ENCODE assay signal across 32 cellular contexts in the genomic region with DNA sequence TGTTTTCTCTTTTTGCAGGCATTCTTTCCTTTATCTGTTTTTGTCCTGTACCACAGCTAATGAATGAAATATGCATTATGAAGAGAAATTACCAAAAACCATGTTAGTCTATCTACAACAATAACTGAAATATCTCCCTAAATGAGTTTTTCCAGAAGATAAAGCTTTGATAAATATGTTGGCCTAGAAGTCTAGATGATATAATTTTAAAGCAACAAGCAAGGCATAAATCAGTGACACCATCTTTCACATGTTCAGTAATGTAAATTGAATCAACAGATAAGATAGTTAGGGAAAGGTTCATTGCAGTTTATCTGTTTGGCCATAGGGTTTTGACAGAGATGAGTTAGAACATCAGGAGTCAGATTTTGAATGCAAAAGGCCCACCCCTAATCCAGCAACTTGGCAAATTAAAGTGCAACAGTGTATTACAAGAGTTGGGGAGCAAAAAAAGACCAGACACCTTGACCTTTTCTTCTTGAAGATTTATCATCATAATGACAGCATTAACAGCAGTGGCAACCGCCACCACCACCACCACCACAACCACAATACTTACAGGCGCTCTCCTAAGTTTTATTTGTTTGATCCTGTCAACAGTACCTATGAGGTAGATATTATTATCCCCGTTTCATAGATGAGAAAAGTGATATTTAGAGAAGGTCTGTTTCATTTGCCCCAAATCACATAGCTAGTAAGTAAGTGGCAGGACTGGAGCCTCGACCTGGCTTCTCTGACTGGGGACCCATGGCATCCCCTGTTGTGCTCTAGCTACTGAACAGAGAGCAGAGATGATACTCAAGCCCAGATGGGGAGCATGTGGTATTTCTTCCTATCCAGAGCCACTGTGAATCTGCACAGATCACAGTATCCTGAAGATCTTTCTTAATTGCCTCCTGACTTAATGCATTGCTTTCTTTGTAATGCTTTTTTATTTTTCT.
DNase-seq lines count a peak whose midpoint lies in the region; ATAC-seq, FAIRE-seq and TF ChIP-seq lines count a peak whose summit lies in the region.
"Had no signal": no experiment of that assay in that cellular context is flagged by ENCODE, and none has a peak within 500 bp of the region (broad histone marks: within the 10 kb centered on the region; RNA-seq: fewer than 3 reads in every experiment).

No MANE protein-coding gene starts in this region.

- no peak overlapping the region for H2AFZ ChIP-seq in GM23338

- 80 to 89% (median 82%) methylated on average over 4 of the region's 4 CpGs for WGBS in small intestine, 3 donors

- no peak for FAIRE-seq in small intestine (lab: Jason Lieb, UNC)
- FAIRE-seq in GM12891 (lab: Jason Lieb, UNC): no peak
- FAIRE-seq: endometrium, kidney had no signal

- no peaks in the 10 kb centered on the region for H3K9me2 ChIP-seq in GM23338 (ENCODE audit: insufficient read depth)

- H3K79me2 ChIP-seq in GM23338 (replicated peaks; ENCODE audit: insufficient read depth): no peaks in the 10 kb centered on the region

- TF ChIP-seq CTCF in GM23338 (conservative IDR thresholded peaks at IDR 0.05; ENCODE audit: low read depth in 2 of 2): no peak

- no peak overlapping the region for H3K4me3 Mint-ChIP-seq in GM23338
- H3K4me3 Mint-ChIP-seq: HFFc6, IgD-negative memory B cell, naive B cell had no signal

- H3K4me3 ChIP-seq in GM23338 (no peak overlapping the region), small intestine (ENCODE audit: low read depth in 1 of 2, low read length in 2 of 2) (no peak overlapping the region)
- H3K4me3 ChIP-seq: BLaER1, esophagus muscularis mucosa, heart right ventricle, prostate gland, right lobe of liver, SJCRH30, tibial artery had no signal

- H3K36me3 ChIP-seq in GM23338 (ENCODE audit: insufficient read depth) (no peaks in the 10 kb centered on the region), small intestine (ENCODE audit: control insufficient read depth in 2 of 2, insufficient read depth in 2 of 2, low read length in 2 of 2) (peaks cover 2 to 4% of the 10 kb centered on the region in 2 donors)
- H3K36me3 ChIP-seq: prostate gland had no signal

- no peaks in the 10 kb centered on the region for H3K36me3 Mint-ChIP-seq in GM23338 (ENCODE audit: low read depth)

- no peaks in the 10 kb centered on the region for H4K20me1 ChIP-seq in GM23338 (replicated peaks; ENCODE audit: insufficient read depth)
- H4K20me1 ChIP-seq: BLaER1 had no signal

- no peaks in the 10 kb centered on the region for H3K9me3 ChIP-seq in small intestine (ENCODE audit: control insufficient read depth, low read depth)
- H3K9me3 ChIP-seq: BLaER1, Caco-2, esophagus muscularis mucosa, heart right ventricle, prostate gland, right lobe of liver, SJCRH30, tibial artery had no signal

- no peaks in the 10 kb centered on the region for H3K4me1 Mint-ChIP-seq in GM23338
- H3K4me1 Mint-ChIP-seq: IgD-negative memory B cell, naive B cell had no signal

- no peaks in the 10 kb centered on the region for H3K27me3 Mint-ChIP-seq in GM23338 (ENCODE audit: insufficient read depth, low read depth, poor library complexity)
- H3K27me3 Mint-ChIP-seq: IgD-negative memory B cell, naive B cell had no signal

- ATAC-seq in GM23338: no peak
- no peak for ATAC-seq in GM19467 (IDR thresholded peaks at IDR 0.05; ENCODE audit: unreplicated experiment)
- ATAC-seq: heart right ventricle, left ventricle myocardium superior, right lobe of liver had no signal

- no peak overlapping the region for H3K4me2 ChIP-seq in GM23338
- H3K4me2 ChIP-seq: BLaER1 had no signal

- no peaks in the 10 kb centered on the region for H3F3A ChIP-seq in GM23338 (replicated peaks; ENCODE audit: low read depth)

- H3K4me1 ChIP-seq in GM23338 (ENCODE audit: insufficient read depth): no peaks in the 10 kb centered on the region
- no peaks in the 10 kb centered on the region for H3K4me1 ChIP-seq in small intestine (ENCODE audit: control insufficient read depth in 2 of 2, insufficient read depth in 1 of 2, low read depth in 1 of 2, low read length in 1 of 2)
- H3K4me1 ChIP-seq: BLaER1, Caco-2, esophagus muscularis mucosa, heart right ventricle, prostate gland, right lobe of liver, SJCRH30 had no signal

- no peak for TF ChIP-seq POLR2A in GM12891 (IDR thresholded peaks at IDR 0.05; ENCODE audit: low read depth, low read length)

- H3K27ac ChIP-seq in GM23338 (ENCODE audit: low read depth) (no peak overlapping the region), small intestine (ENCODE audit: low read depth in 1 of 2, low read length in 1 of 2) (no peak overlapping the region)
- H3K27ac ChIP-seq: BLaER1, esophagus muscularis mucosa, heart right ventricle, prostate gland, right lobe of liver, SJCRH30, tibial artery had no signal

- no peaks in the 10 kb centered on the region for H3K9me3 Mint-ChIP-seq in GM23338
- H3K9me3 Mint-ChIP-seq: HFFc6 had no signal

- DNase-seq in GM23338 (ENCODE audit: low spot score) (no peak), SK-N-DZ (ENCODE audit: low spot score) (peak; percentile 56), amniotic epithelial cell (ENCODE audit: low read depth) (peak; percentile 37), small intestine (peak; percentile 26), glomerular visceral epithelial cell (ENCODE audit: extremely low spot score) (no peak), GM12891 (ENCODE audit: insufficient read length, low spot score) (no peak)
- DNase-seq: activated CD4-positive, alpha-beta T cell treated with anti-CD3 and anti-CD28 coated beads, Interleukin-2, amount 50 U/mL, for 4 hours; activated CD4-positive, CD25-positive, alpha-beta regulatory T cell; activated effector memory CD4-positive, alpha-beta T cell treated with anti-CD3 and anti-CD28 coated beads, Interleukin-2, amount 50 U/mL, for 16 hours; Caco-2; cerebellar nuclear complex; DMS53; foreskin fibroblast; heart right ventricle; HFFc6; kidney; left ventricle myocardium superior; naive B cell; NCI-H146; NCI-H446; NCI-H774; nucleus accumbens; right lobe of liver; SJCRH30; stimulated activated CD8-positive, alpha-beta memory T cell treated with anti-CD3 and anti-CD28 coated beads, Interleukin-4, amount 100 ng/mL, for 48 hours; tibial artery had no signal

- H3K27me3 ChIP-seq in GM23338 (ENCODE audit: insufficient read depth): no peaks in the 10 kb centered on the region
- H3K27me3 ChIP-seq in small intestine (ENCODE audit: control insufficient read depth in 2 of 2, insufficient read depth in 2 of 2, low read length in 2 of 2): no peaks in the 10 kb centered on the region
- H3K27me3 ChIP-seq: BLaER1, esophagus muscularis mucosa, heart right ventricle, right lobe of liver, SJCRH30, tibial artery had no signal

- peak overlapping the region; percentile 8; the same call in 1 of the 2 replicates for H3K27ac Mint-ChIP-seq in GM23338
- H3K27ac Mint-ChIP-seq: HFFc6, IgD-negative memory B cell, naive B cell had no signal

TF ChIP-seq in GM12891, 5 proteins besides CTCF, POLR2A, EP300 and RAD21:
- TF ChIP-seq PAX5 (IDR thresholded peaks at IDR 0.05; ENCODE audit: insufficient read depth, low read length, severe bottlenecking) (no peak), TAF1 (IDR thresholded peaks at IDR 0.05; ENCODE audit: low read depth, low read length) (no peak), POLR2AphosphoS5 (IDR thresholded peaks at IDR 0.05; ENCODE audit: low read depth, low read length) (no peak), POU2F2 (IDR thresholded peaks at IDR 0.05; ENCODE audit: low read depth, low read length) (no peak), SPI1 (IDR thresholded peaks at IDR 0.05; ENCODE audit: low read depth, low read length) (no peak)

Comparison
In these comparisons a context has a peak if more than half of its experiments do, and no peak if none do; other contexts are left out.
1. DNase-seq: peak in SK-N-DZ (single experiment), amniotic epithelial cell (single experiment) and small intestine (single experiment); none in GM23338 (single experiment), glomerular visceral epithelial cell (single experiment) and GM12891 (single experiment).